In genomic region chr2:105294844-105295481, GRCh38 we compare ENCODE assay signal across 8 cellular contexts. TPM values are rescaled to one million over a fixed set of nuclear protein-coding genes. Genes with fewer than 3 reads are reported as not detected.
DNase-seq lines count a peak whose midpoint lies in the region; FAIRE-seq and TF ChIP-seq lines count a peak whose summit lies in the region.

No MANE protein-coding gene starts in this region.

- no peaks in the 10 kb centered on the region for H3K27me3 Mint-ChIP-seq in astrocyte (ENCODE audit: low read depth, unreplicated experiment)
- H3K27me3 Mint-ChIP-seq in CD8-positive, alpha-beta memory T cell = no peaks in the 10 kb centered on the region

- no peaks in the 10 kb centered on the region for H3F3A ChIP-seq in smooth muscle cell (ENCODE audit: low read depth)

- no peak for FAIRE-seq in H54 (lab: Jason Lieb, UNC)
- FAIRE-seq in astrocyte (lab: Jason Lieb, UNC) = no peak

- H3K36me3 Mint-ChIP-seq in astrocyte (ENCODE audit: low read depth, unreplicated experiment) = peaks cover 9% of the 10 kb centered on the region
- peaks cover 21 to 83% (median 29%) of the 10 kb centered on the region in 3 donors for H3K36me3 Mint-ChIP-seq in CD8-positive, alpha-beta memory T cell

- no peak overlapping the region for H2AFZ ChIP-seq in astrocyte (ENCODE audit: low read depth, low read length)
- H2AFZ ChIP-seq in hepatocyte = no peak overlapping the region
- no peak overlapping the region for H2AFZ ChIP-seq in smooth muscle cell (ENCODE audit: low read depth)

- H3K4me3 ChIP-seq in astrocyte (ENCODE audit: insufficient read depth, low read depth, low read length) (no peak overlapping the region), hepatocyte (no peak overlapping the region), smooth muscle cell (no peak overlapping the region)
- no peak overlapping the region for H3K4me3 ChIP-seq in CD8-positive, alpha-beta memory T cell (ENCODE audit: low read length)

- H3K9me3 Mint-ChIP-seq in astrocyte (ENCODE audit: unreplicated experiment) = no peaks in the 10 kb centered on the region
- no peaks in the 10 kb centered on the region for H3K9me3 Mint-ChIP-seq in CD8-positive, alpha-beta memory T cell

- H4K20me1 ChIP-seq in astrocyte (ENCODE audit: insufficient read depth, low read length) (peaks cover 7% of the 10 kb centered on the region), hepatocyte (ENCODE audit: insufficient read depth, poor library complexity, severe bottlenecking) (no peaks in the 10 kb centered on the region), smooth muscle cell (ENCODE audit: low read depth) (peaks cover 7% of the 10 kb centered on the region)

- DNase-seq in DMS53 treated with DMSO at 0.1 percent for 48 hours (lab: John Stamatoyannopoulos, UW; ENCODE audit: unreplicated experiment) = peak; percentile 10
- peak; percentile 52 for DNase-seq in H54 (ENCODE audit: insufficient read length, low spot score)
- DNase-seq in NCI-H460 (ENCODE audit: extremely low read depth, low read depth) = peak; percentile 58
- DNase-seq in astrocyte (ENCODE audit: low read depth) = peak; percentile 60
- peak; percentile 80 for DNase-seq in hepatocyte (ENCODE audit: low spot score)
- peak; percentile 6 for DNase-seq in smooth muscle cell (lab: John Stamatoyannopoulos, UW; ENCODE audit: unreplicated experiment)
- no peak for DNase-seq in CD8-positive, alpha-beta memory T cell
- no peak for DNase-seq in NK-92 (lab: John Stamatoyannopoulos, UW; ENCODE audit: unreplicated experiment)

- H3K9me2 ChIP-seq in hepatocyte (replicated peaks; ENCODE audit: insufficient read depth) = no peaks in the 10 kb centered on the region

- 34% methylated on average over 5 of the region's 5 CpGs for WGBS in hepatocyte (ENCODE audit: low lambda C conversion rate, missing lambda C conversion rate)
- 40% methylated on average over 5 of the region's 5 CpGs for WGBS in smooth muscle cell (ENCODE audit: low lambda C conversion rate)

- CTCF ChIA-PET in CD8-positive, alpha-beta memory T cell (lab: Charles Lee) = no interaction called here

- peaks cover 6% of the 10 kb centered on the region for H3K79me2 ChIP-seq in astrocyte (ENCODE audit: insufficient read depth, low read length)
- H3K79me2 ChIP-seq in hepatocyte = peaks cover 2% of the 10 kb centered on the region
- H3K79me2 ChIP-seq in smooth muscle cell (ENCODE audit: low read depth) = no peaks in the 10 kb centered on the region

- H3K4me1 ChIP-seq in astrocyte (ENCODE audit: insufficient read depth, low read length) = no peaks in the 10 kb centered on the region
- H3K4me1 ChIP-seq in hepatocyte (ENCODE audit: insufficient read depth) = no peaks in the 10 kb centered on the region
- no peaks in the 10 kb centered on the region for H3K4me1 ChIP-seq in smooth muscle cell (ENCODE audit: low read depth)
- H3K4me1 ChIP-seq in CD8-positive, alpha-beta memory T cell (ENCODE audit: insufficient read depth, low read length) = no peaks in the 10 kb centered on the region

- H3K36me3 ChIP-seq in astrocyte (ENCODE audit: insufficient read depth, low read length) (peaks cover 7% of the 10 kb centered on the region), hepatocyte (replicated peaks; ENCODE audit: insufficient read depth, low read depth) (no peaks in the 10 kb centered on the region), smooth muscle cell (ENCODE audit: low read depth) (no peaks in the 10 kb centered on the region)
- H3K36me3 ChIP-seq in CD8-positive, alpha-beta memory T cell (ENCODE audit: insufficient read depth, low read length) = peaks cover 39% of the 10 kb centered on the region

- no peak overlapping the region for H3K4me3 Mint-ChIP-seq in astrocyte (ENCODE audit: unreplicated experiment)
- no peak overlapping the region for H3K4me3 Mint-ChIP-seq in CD8-positive, alpha-beta memory T cell

- H3K9ac ChIP-seq in astrocyte (ENCODE audit: low read length) (no peak overlapping the region), smooth muscle cell (ENCODE audit: low read depth) (no peak overlapping the region)

- POLR2A ChIA-PET in CD8-positive, alpha-beta memory T cell (lab: Charles Lee) = no interaction called here

- H3K27ac ChIP-seq in astrocyte (ENCODE audit: low read depth, low read length) (no peak overlapping the region), hepatocyte (no peak overlapping the region), smooth muscle cell (ENCODE audit: low read depth) (no peak overlapping the region)
- no peak overlapping the region for H3K27ac ChIP-seq in CD8-positive, alpha-beta memory T cell (ENCODE audit: low read depth, low read length)

- H3K4me2 ChIP-seq in astrocyte (ENCODE audit: low read length) (no peak overlapping the region), hepatocyte (no peak overlapping the region), smooth muscle cell (no peak overlapping the region)

- TF ChIP-seq CTCF in astrocyte (IDR thresholded peaks at IDR 0.05; ENCODE audit: insufficient read depth, low read depth, low read length) = peak; percentile 63
- peak; percentile 72 for TF ChIP-seq CTCF in hepatocyte (IDR thresholded peaks at IDR 0.05; ENCODE audit: poor library complexity)
- peak; percentile 54 for TF ChIP-seq CTCF in smooth muscle cell (IDR thresholded peaks at IDR 0.05; ENCODE audit: borderline replicate concordance, insufficient read depth, poor library complexity, severe bottlenecking)

- TF ChIP-seq POLR2A in H54 (IDR thresholded peaks at IDR 0.05; ENCODE audit: low read depth, low read length) = no peak

- peak overlapping the region; percentile 2 for H3K27ac Mint-ChIP-seq in astrocyte (ENCODE audit: unreplicated experiment)
- peak overlapping the region in 1 of 8 donors; percentile 38 for H3K27ac Mint-ChIP-seq in CD8-positive, alpha-beta memory T cell

- H3K4me1 Mint-ChIP-seq in astrocyte (ENCODE audit: low read depth, unreplicated experiment) = peaks cover 37% of the 10 kb centered on the region
- peaks cover 2 to 7% (median 6%) of the 10 kb centered on the region in 3 donors for H3K4me1 Mint-ChIP-seq in CD8-positive, alpha-beta memory T cell

- H3K9me3 ChIP-seq in astrocyte (ENCODE audit: insufficient read depth, low read depth, low read length) (no peaks in the 10 kb centered on the region), hepatocyte (ENCODE audit: low read depth) (no peaks in the 10 kb centered on the region), smooth muscle cell (replicated peaks; ENCODE audit: low read depth) (no peaks in the 10 kb centered on the region)
- no peaks in the 10 kb centered on the region for H3K9me3 ChIP-seq in CD8-positive, alpha-beta memory T cell (ENCODE audit: low read length)

- H3K27me3 ChIP-seq in astrocyte (ENCODE audit: insufficient read depth, low read length) (no peaks in the 10 kb centered on the region), hepatocyte (no peaks in the 10 kb centered on the region), smooth muscle cell (ENCODE audit: low read depth) (no peaks in the 10 kb centered on the region)
- H3K27me3 ChIP-seq in CD8-positive, alpha-beta memory T cell (ENCODE audit: insufficient read depth, low read length, poor library complexity, severe bottlenecking) = no peaks in the 10 kb centered on the region

RNA-seq across cellular contexts. Expression of gene TGFBRAP1, which starts 34.6 kb away (rescaled TPM):
- total RNA-seq in NCI-H460 (2014; rRNA removed; shearing (Covaris generic)) = 19.4 and 20.0 TPM in 2 replicates
- 12.7 and 17.0 TPM in 2 replicates for polyA plus RNA-seq in NCI-H460 (2014; cell fraction: nucleus; rRNA removed)
- total RNA-seq in astrocyte = 25.1 and 26.1 TPM in 2 replicates
- 17.7 and 18.3 TPM in 2 replicates for total RNA-seq in hepatocyte
- 10.4 and 11.0 TPM in 2 replicates for polyA plus RNA-seq in hepatocyte
- 10.5 and 11.8 TPM in 2 replicates for total RNA-seq in smooth muscle cell
- 8.9 and 14.5 TPM in 2 replicates for polyA plus RNA-seq in smooth muscle cell
- total RNA-seq in CD8-positive, alpha-beta memory T cell = 10 to 100 TPM; 30.8 to 32.1 TPM
- polyA plus RNA-seq in CD8-positive, alpha-beta memory T cell = 30.8 TPM

RNA-seq across cellular contexts. Expression of gene C2orf49, which starts 42.4 kb away (rescaled TPM):
- total RNA-seq in NCI-H460 (2014; rRNA removed; shearing (Covaris generic)) = 24.0 and 26.0 TPM in 2 replicates
- polyA plus RNA-seq in NCI-H460 (2014; cell fraction: nucleus; rRNA removed) = 16.9 and 24.7 TPM in 2 replicates
- total RNA-seq in astrocyte (21.6 and 22.6 TPM in 2 replicates), hepatocyte (16.3 and 19.6 TPM in 2 replicates), smooth muscle cell (23.2 and 37.7 TPM in 2 replicates)
- polyA plus RNA-seq in hepatocyte (13.5 and 16.9 TPM in 2 replicates), smooth muscle cell (17.9 and 18.8 TPM in 2 replicates)
- 10 to 100 TPM; 19.4 to 20.0 TPM for total RNA-seq in CD8-positive, alpha-beta memory T cell
- polyA plus RNA-seq in CD8-positive, alpha-beta memory T cell = 8.4 TPM

RNA-seq across cellular contexts. Expression of gene GPR45, which starts 53.4 kb away (rescaled TPM):
- total RNA-seq in NCI-H460 (2014; rRNA removed; shearing (Covaris generic)) = not detected in 2 replicates
- not detected in 2 replicates for polyA plus RNA-seq in NCI-H460 (2014; cell fraction: nucleus; rRNA removed)
- total RNA-seq in astrocyte (0.22 TPM in 1 of 2 replicates, not detected in the other), hepatocyte (not detected in 2 replicates), smooth muscle cell (not detected in 2 replicates)
- polyA plus RNA-seq in hepatocyte (0.23 TPM in 1 of 2 replicates, not detected in the other), smooth muscle cell (not detected in 2 replicates)
- total RNA-seq in CD8-positive, alpha-beta memory T cell = not detected
- not detected for polyA plus RNA-seq in CD8-positive, alpha-beta memory T cell

Comparison
In these comparisons a context has a peak if more than half of its experiments do, and no peak if none do; other contexts are left out.
1. DNase-seq: peak in DMS53 treated with DMSO at 0.1 percent for 48 hours (single experiment), H54 (single experiment), NCI-H460 (single experiment), astrocyte (single experiment), hepatocyte (single experiment) and smooth muscle cell (single experiment); none in CD8-positive, alpha-beta memory T cell (0 of 5) and NK-92 (single experiment).
2. Peak in every context shown above with its lines, with median percentiles within 50 percentile points of each other: CTCF ChIP-seq.